Comparison of ENCODE assay signal across 9 cellular contexts in genomic region chr16:48365030-48365600, GRCh38. TPM values are rescaled to one million over a fixed set of nuclear protein-coding genes. Genes with fewer than 3 reads are reported as not detected.
A peak's percentile ranks its signal among the peaks of the same experiment; 100 is the strongest.
DNase-seq lines count a peak whose midpoint lies in the region; ATAC-seq, FAIRE-seq and TF ChIP-seq lines count a peak whose summit lies in the region.
"Had no signal": no experiment of that assay in that cellular context is flagged by ENCODE, and none has a peak within 500 bp of the region (broad histone marks: within the 10 kb centered on the region; RNA-seq: fewer than 3 reads in every experiment).

No MANE protein-coding gene starts in this region.

- peak overlapping the region; percentile 90 for H3K4me3 Mint-ChIP-seq in activated CD4-positive, alpha-beta T cell treated with anti-CD3 and anti-CD28 coated beads for 36 hours
- peak overlapping the region; percentile 89 for H3K4me3 Mint-ChIP-seq in astrocyte (ENCODE audit: unreplicated experiment)

- POLR2A ChIA-PET in activated CD4-positive, alpha-beta T cell treated with anti-CD3 and anti-CD28 coated beads for 36 hours (lab: Charles Lee): interaction anchor here (1.1 to 1.6 kb wide), 2 partner anchors 20 to 245 kb away, joined by 3 to 8 read pairs; partner anchors contain the start of genes N4BP1 and SIAH1

- no peak overlapping the region for H2AFZ ChIP-seq in astrocyte (ENCODE audit: low read depth, low read length)

- H3K4me1 Mint-ChIP-seq in activated CD4-positive, alpha-beta T cell treated with anti-CD3 and anti-CD28 coated beads for 36 hours: peaks cover 55% of the 10 kb centered on the region
- H3K4me1 Mint-ChIP-seq in astrocyte (ENCODE audit: low read depth, unreplicated experiment): peaks cover 37% of the 10 kb centered on the region

- 55 to 58% methylated on average over 15 of the region's 15 CpGs for WGBS in thyroid gland, 2 donors

- H3K79me2 ChIP-seq in astrocyte (ENCODE audit: insufficient read depth, low read length): peaks cover 98% of the 10 kb centered on the region

- ATAC-seq in activated CD4-positive, alpha-beta T cell treated with anti-CD3 and anti-CD28 coated beads for 36 hours: no peak
- ATAC-seq in left lobe of liver: peak; percentile 5

- TF ChIP-seq CTCF in astrocyte (IDR thresholded peaks at IDR 0.05; ENCODE audit: insufficient read depth, low read depth, low read length) (no peak), thyroid gland (IDR thresholded peaks at IDR 0.05) (no peak)

- H3K27ac Mint-ChIP-seq in activated CD4-positive, alpha-beta T cell treated with anti-CD3 and anti-CD28 coated beads for 36 hours: peak overlapping the region; percentile 84
- peak overlapping the region; percentile 90 for H3K27ac Mint-ChIP-seq in astrocyte (ENCODE audit: unreplicated experiment)

- FAIRE-seq in astrocyte (lab: Jason Lieb, UNC): no peak
- FAIRE-seq in RCC 7860 (lab: Jason Lieb, UNC): no peak
- FAIRE-seq: G401.6 had no signal

- peaks cover 10% of the 10 kb centered on the region for H3K36me3 Mint-ChIP-seq in activated CD4-positive, alpha-beta T cell treated with anti-CD3 and anti-CD28 coated beads for 36 hours (ENCODE audit: low read depth)
- H3K36me3 Mint-ChIP-seq in astrocyte (ENCODE audit: low read depth, unreplicated experiment): peaks cover 7% of the 10 kb centered on the region

- H3K27me3 ChIP-seq in astrocyte (ENCODE audit: insufficient read depth, low read length) (no peaks in the 10 kb centered on the region), thyroid gland (no peaks in the 10 kb centered on the region)

- CTCF ChIA-PET in activated CD4-positive, alpha-beta T cell treated with anti-CD3 and anti-CD28 coated beads for 36 hours (lab: Charles Lee): interaction anchor here (0.7 to 3.8 kb wide), 9 partner anchors 13 to 1443 kb away, joined by 3 to 25 read pairs (median 5); no protein-coding TSS in a partner anchor

- no peak for TF ChIP-seq POLR2A in thyroid gland (IDR thresholded peaks at IDR 0.05)

- H3K9ac ChIP-seq in astrocyte (ENCODE audit: low read length): peak overlapping the region; percentile 80

- peaks cover 85% of the 10 kb centered on the region for H4K20me1 ChIP-seq in astrocyte (ENCODE audit: insufficient read depth, low read length)

- H3K9me3 ChIP-seq in astrocyte (ENCODE audit: insufficient read depth, low read depth, low read length) (no peaks in the 10 kb centered on the region), thyroid gland (no peaks in the 10 kb centered on the region)

- intact Hi-C loops in activated CD4-positive, alpha-beta T cell treated with anti-CD3 and anti-CD28 coated beads for 36 hours (cut with DNase I, micrococcal nuclease): loop anchor here (5.0 kb wide), 3 partner anchors 92 to 257 kb away; no protein-coding TSS in a partner anchor
- intact Hi-C loops in thyroid gland (cut with DNase I): no loop called here

- H3K4me2 ChIP-seq in astrocyte (ENCODE audit: low read length): peak overlapping the region; percentile 87

- H3K4me3 ChIP-seq in astrocyte (ENCODE audit: insufficient read depth, low read depth, low read length): peak overlapping the region; percentile 64
- no peak overlapping the region for H3K4me3 ChIP-seq in thyroid gland (replicated peaks in 1 of 3)

- no peaks in the 10 kb centered on the region for H3K9me3 Mint-ChIP-seq in activated CD4-positive, alpha-beta T cell treated with anti-CD3 and anti-CD28 coated beads for 36 hours (ENCODE audit: low read depth)
- H3K9me3 Mint-ChIP-seq in astrocyte (ENCODE audit: unreplicated experiment): peaks cover 4% of the 10 kb centered on the region

- peaks cover 22% of the 10 kb centered on the region for H3K4me1 ChIP-seq in astrocyte (ENCODE audit: insufficient read depth, low read length)
- peaks cover 31 to 49% of the 10 kb centered on the region in 2 donors for H3K4me1 ChIP-seq in thyroid gland

- H3K27ac ChIP-seq in astrocyte (ENCODE audit: low read depth, low read length) (peak overlapping the region; percentile 73), thyroid gland (peak overlapping the region in 2 of 3 donors; percentile 84 to 90)

- H3K36me3 ChIP-seq in astrocyte (ENCODE audit: insufficient read depth, low read length) (peaks cover 6% of the 10 kb centered on the region), thyroid gland (peaks cover 0 to 6% of the 10 kb centered on the region in 2 donors)

- H3K27me3 Mint-ChIP-seq in activated CD4-positive, alpha-beta T cell treated with anti-CD3 and anti-CD28 coated beads for 36 hours: no peaks in the 10 kb centered on the region
- H3K27me3 Mint-ChIP-seq in astrocyte (ENCODE audit: low read depth, unreplicated experiment): no peaks in the 10 kb centered on the region

- DNase-seq in activated CD4-positive, alpha-beta T cell treated with anti-CD3 and anti-CD28 coated beads for 36 hours: peak; percentile 26
- DNase-seq in activated CD4-positive, alpha-beta T cell treated with anti-CD3 and anti-CD28 coated beads for 48 hours: no peak
- no peak for DNase-seq in astrocyte (ENCODE audit: low read depth)
- no peak for DNase-seq in left lobe of liver (ENCODE audit: low spot score)
- no peak for DNase-seq in thyroid gland
- DNase-seq in stimulated activated CD4-positive, alpha-beta T cell treated with anti-CD3 and anti-CD28 coated beads, Interleukin-15, amount 100 ng/mL, for 24 hours: no peak
- no peak for DNase-seq in RCC 7860 (ENCODE audit: low spot score)
- no peak for DNase-seq in DMS153 treated with DMSO at 0.1 percent for 48 hours (lab: John Stamatoyannopoulos, UW; ENCODE audit: unreplicated experiment)

RNA-seq across cellular contexts. Expression of gene SIAH1, which starts 20.1 kb away (rescaled TPM):
- 10 to 100 TPM; 13.1 to 13.3 TPM for total RNA-seq in activated CD4-positive, alpha-beta T cell treated with anti-CD3 and anti-CD28 coated beads for 36 hours
- total RNA-seq in astrocyte: 22.5 and 24.4 TPM in 2 replicates
- 6.9 TPM for total RNA-seq in left lobe of liver
- total RNA-seq in thyroid gland: 10 to 100 TPM; 23.9 to 45.8 (median 34.4) TPM
